ENCODE assay signal across 1 cellular context in the genomic region with DNA sequence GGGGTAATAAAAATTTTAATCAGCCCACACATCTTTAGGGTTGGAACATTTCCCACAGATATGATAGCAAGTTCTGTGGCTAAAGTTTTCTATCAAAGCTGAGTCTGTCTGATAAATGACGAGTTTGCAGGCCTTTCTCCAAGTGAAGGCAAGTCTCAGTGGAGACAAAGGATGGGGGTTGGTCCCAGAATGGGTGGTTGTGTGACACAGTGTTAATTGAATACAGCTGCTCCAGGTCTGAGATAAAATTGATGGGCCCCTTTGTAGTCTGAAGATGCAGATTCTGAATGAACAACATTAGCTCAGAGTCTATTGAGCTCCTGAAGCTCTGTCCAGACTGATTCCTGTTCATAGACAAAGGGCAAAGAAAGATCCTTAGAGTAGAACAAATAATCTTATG.
TF ChIP-seq lines count a peak whose summit lies in the region.

No MANE protein-coding gene starts in this region.

TF ChIP-seq in SK-N-SH, 30 proteins besides CTCF, POLR2A, EP300 and RAD21 (continued from another document):
- TF ChIP-seq, protein P1, sequence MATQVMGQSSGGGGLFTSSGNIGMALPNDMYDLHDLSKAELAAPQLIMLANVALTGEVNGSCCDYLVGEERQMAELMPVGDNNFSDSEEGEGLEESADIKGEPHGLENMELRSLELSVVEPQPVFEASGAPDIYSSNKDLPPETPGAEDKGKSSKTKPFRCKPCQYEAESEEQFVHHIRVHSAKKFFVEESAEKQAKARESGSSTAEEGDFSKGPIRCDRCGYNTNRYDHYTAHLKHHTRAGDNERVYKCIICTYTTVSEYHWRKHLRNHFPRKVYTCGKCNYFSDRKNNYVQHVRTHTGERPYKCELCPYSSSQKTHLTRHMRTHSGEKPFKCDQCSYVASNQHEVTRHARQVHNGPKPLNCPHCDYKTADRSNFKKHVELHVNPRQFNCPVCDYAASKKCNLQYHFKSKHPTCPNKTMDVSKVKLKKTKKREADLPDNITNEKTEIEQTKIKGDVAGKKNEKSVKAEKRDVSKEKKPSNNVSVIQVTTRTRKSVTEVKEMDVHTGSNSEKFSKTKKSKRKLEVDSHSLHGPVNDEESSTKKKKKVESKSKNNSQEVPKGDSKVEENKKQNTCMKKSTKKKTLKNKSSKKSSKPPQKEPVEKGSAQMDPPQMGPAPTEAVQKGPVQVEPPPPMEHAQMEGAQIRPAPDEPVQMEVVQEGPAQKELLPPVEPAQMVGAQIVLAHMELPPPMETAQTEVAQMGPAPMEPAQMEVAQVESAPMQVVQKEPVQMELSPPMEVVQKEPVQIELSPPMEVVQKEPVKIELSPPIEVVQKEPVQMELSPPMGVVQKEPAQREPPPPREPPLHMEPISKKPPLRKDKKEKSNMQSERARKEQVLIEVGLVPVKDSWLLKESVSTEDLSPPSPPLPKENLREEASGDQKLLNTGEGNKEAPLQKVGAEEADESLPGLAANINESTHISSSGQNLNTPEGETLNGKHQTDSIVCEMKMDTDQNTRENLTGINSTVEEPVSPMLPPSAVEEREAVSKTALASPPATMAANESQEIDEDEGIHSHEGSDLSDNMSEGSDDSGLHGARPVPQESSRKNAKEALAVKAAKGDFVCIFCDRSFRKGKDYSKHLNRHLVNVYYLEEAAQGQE (IDR thresholded peaks at IDR 0.05; ENCODE audit: low read depth, low read length): no peak
- TF ChIP-seq SMC3 (IDR thresholded peaks at IDR 0.05; ENCODE audit: low read depth, low read length) (no peak), RCOR1 (IDR thresholded peaks at IDR 0.05; ENCODE audit: low read length) (peak; percentile 42; the same call in 1 of the 2 replicates), POLR2AphosphoS5 (IDR thresholded peaks at IDR 0.05; ENCODE audit: low read depth, low read length) (no peak), JUND (IDR thresholded peaks at IDR 0.05) (no peak), MEF2A (IDR thresholded peaks at IDR 0.05; ENCODE audit: borderline replicate concordance, low read depth) (no peak), RFX5 (IDR thresholded peaks at IDR 0.05; ENCODE audit: low read length) (no peak), GABPA (IDR thresholded peaks at IDR 0.05; ENCODE audit: low read depth) (no peak), NFIC (IDR thresholded peaks at IDR 0.05; ENCODE audit: borderline replicate concordance) (no peak), CHD2 (IDR thresholded peaks at IDR 0.05; ENCODE audit: low read length, partially characterized antibody) (peak; percentile 73), EZH2phosphoT487 (IDR thresholded peaks at IDR 0.05; ENCODE audit: borderline replicate concordance, low read depth) (no peak)
- TF ChIP-seq, protein P2, sequence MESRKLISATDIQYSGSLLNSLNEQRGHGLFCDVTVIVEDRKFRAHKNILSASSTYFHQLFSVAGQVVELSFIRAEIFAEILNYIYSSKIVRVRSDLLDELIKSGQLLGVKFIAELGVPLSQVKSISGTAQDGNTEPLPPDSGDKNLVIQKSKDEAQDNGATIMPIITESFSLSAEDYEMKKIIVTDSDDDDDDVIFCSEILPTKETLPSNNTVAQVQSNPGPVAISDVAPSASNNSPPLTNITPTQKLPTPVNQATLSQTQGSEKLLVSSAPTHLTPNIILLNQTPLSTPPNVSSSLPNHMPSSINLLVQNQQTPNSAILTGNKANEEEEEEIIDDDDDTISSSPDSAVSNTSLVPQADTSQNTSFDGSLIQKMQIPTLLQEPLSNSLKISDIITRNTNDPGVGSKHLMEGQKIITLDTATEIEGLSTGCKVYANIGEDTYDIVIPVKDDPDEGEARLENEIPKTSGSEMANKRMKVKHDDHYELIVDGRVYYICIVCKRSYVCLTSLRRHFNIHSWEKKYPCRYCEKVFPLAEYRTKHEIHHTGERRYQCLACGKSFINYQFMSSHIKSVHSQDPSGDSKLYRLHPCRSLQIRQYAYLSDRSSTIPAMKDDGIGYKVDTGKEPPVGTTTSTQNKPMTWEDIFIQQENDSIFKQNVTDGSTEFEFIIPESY (IDR thresholded peaks at IDR 0.05; ENCODE audit: borderline replicate concordance, low read depth): no peak
